2 cellular contexts compared by ENCODE assay signal in the genomic region with DNA sequence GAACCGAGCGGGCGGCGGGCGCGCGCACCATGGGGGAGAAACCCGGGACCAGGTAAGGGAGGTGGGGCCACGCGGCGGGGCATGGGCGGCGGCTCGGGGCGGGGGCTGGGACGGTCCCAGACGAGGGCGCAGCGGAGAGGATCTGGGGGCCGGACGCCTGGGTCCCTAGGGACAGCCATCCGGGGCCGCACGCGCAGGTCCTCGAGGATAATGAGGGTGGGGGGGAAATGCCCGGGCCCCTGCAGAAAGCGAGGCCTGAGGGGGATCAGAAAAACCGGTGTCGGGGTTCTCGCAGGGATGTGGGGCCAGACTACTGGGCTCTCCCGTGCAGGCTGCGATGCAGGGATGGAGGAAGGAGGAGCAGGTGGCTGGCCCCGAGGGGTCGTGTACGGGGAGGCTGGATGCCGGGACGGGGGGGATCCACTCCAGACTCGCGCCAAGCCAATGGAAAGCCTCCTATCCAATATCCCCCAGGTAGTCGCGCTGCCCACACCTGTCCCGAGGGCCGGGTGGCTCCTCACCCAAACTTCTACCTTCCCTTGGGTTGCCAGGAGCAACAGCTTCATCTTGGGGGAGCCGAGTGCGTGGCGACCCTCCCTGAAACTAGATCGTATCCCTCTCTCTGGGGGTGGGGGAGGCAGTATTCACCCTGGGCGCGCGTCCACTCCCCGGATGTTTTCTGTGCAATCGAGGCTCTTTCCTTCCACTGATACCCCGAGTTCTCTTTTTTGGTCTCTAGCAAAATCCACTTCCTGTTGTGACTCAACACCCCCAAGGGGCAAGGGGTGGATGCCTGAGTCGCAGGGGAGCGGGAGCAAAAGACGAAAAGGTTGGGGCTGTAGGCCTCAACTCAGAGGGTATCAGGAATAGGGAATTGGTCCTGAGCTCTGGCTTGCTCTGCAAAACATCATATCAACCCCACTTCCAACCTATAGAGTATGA.
TF ChIP-seq lines count a peak whose summit lies in the region.

No MANE protein-coding gene starts in this region.

TF ChIP-seq in HCT116, 20 proteins besides CTCF, POLR2A, EP300 and RAD21:
- TF ChIP-seq FOSL1 (IDR thresholded peaks at IDR 0.05; ENCODE audit: low read depth) (no peak), POLR2AphosphoS5 (IDR thresholded peaks at IDR 0.05; ENCODE audit: low read depth, low read length) (peak; percentile 71)
- TF ChIP-seq, protein P1, sequence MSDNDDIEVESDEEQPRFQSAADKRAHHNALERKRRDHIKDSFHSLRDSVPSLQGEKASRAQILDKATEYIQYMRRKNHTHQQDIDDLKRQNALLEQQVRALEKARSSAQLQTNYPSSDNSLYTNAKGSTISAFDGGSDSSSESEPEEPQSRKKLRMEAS (IDR thresholded peaks at IDR 0.05) = no peak

TF ChIP-seq in K562, 482 proteins besides CTCF, POLR2A, EP300 and RAD21:
- TF ChIP-seq, protein P2, sequence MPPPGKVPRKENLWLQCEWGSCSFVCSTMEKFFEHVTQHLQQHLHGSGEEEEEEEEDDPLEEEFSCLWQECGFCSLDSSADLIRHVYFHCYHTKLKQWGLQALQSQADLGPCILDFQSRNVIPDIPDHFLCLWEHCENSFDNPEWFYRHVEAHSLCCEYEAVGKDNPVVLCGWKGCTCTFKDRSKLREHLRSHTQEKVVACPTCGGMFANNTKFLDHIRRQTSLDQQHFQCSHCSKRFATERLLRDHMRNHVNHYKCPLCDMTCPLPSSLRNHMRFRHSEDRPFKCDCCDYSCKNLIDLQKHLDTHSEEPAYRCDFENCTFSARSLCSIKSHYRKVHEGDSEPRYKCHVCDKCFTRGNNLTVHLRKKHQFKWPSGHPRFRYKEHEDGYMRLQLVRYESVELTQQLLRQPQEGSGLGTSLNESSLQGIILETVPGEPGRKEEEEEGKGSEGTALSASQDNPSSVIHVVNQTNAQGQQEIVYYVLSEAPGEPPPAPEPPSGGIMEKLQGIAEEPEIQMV (tag; conservative IDR thresholded peaks at IDR 0.05; ENCODE audit: low read depth) = no peak
- no peak for TF ChIP-seq ZNF717 (CRISPR knock-in tag; IDR thresholded peaks at IDR 0.05)
- TF ChIP-seq SFPQ (IDR thresholded peaks at IDR 0.05; ENCODE audit: low read depth, low read length) = no peak
- no peak for TF ChIP-seq BCL6 (CRISPR knock-in tag; IDR thresholded peaks at IDR 0.05)
- TF ChIP-seq SRSF7 (optimal IDR thresholded peaks at IDR 0.05; ENCODE audit: low read depth, low read length) = no peak
- no peak for TF ChIP-seq SAFB2 (IDR thresholded peaks at IDR 0.05; ENCODE audit: borderline replicate concordance, low read depth, low read length, severe bottlenecking)
- no peak for TF ChIP-seq HNRNPK (IDR thresholded peaks at IDR 0.05; ENCODE audit: low read depth, low read length, poor library complexity, severe bottlenecking)
- TF ChIP-seq THRAP3 (IDR thresholded peaks at IDR 0.05; ENCODE audit: borderline replicate concordance) = no peak
- no peak for TF ChIP-seq PTBP1 (IDR thresholded peaks at IDR 0.05; ENCODE audit: low read depth, low read length)
- 0 out of 2 replicates have a peak, but pooled peaks have one; percentile 11 for TF ChIP-seq SPI1 (IDR thresholded peaks at IDR 0.05; ENCODE audit: borderline replicate concordance, low read depth, low read length)
- no peak for TF ChIP-seq CCAR2 (IDR thresholded peaks at IDR 0.05; ENCODE audit: low read depth, low read length)
- no peak for TF ChIP-seq MEF2A (IDR thresholded peaks at IDR 0.05; ENCODE audit: control insufficient read depth, low read depth, low read length)
- TF ChIP-seq, protein P3, sequence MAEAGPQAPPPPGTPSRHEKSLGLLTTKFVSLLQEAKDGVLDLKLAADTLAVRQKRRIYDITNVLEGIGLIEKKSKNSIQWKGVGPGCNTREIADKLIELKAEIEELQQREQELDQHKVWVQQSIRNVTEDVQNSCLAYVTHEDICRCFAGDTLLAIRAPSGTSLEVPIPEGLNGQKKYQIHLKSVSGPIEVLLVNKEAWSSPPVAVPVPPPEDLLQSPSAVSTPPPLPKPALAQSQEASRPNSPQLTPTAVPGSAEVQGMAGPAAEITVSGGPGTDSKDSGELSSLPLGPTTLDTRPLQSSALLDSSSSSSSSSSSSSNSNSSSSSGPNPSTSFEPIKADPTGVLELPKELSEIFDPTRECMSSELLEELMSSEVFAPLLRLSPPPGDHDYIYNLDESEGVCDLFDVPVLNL (CRISPR knock-in tag; IDR thresholded peaks at IDR 0.05; ENCODE audit: low read depth) = no peak
- TF ChIP-seq MLX (CRISPR knock-in tag; conservative IDR thresholded peaks at IDR 0.05) = no peak
- TF ChIP-seq HMGN3 (IDR thresholded peaks at IDR 0.05; ENCODE audit: borderline replicate concordance, extremely low read depth, insufficient read length, low read depth, low read length) = peak; percentile 3
- TF ChIP-seq, protein P4, sequence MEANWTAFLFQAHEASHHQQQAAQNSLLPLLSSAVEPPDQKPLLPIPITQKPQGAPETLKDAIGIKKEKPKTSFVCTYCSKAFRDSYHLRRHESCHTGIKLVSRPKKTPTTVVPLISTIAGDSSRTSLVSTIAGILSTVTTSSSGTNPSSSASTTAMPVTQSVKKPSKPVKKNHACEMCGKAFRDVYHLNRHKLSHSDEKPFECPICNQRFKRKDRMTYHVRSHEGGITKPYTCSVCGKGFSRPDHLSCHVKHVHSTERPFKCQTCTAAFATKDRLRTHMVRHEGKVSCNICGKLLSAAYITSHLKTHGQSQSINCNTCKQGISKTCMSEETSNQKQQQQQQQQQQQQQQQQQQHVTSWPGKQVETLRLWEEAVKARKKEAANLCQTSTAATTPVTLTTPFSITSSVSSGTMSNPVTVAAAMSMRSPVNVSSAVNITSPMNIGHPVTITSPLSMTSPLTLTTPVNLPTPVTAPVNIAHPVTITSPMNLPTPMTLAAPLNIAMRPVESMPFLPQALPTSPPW (CRISPR knock-in tag; IDR thresholded peaks at IDR 0.05) = no peak
- TF ChIP-seq, protein P5, sequence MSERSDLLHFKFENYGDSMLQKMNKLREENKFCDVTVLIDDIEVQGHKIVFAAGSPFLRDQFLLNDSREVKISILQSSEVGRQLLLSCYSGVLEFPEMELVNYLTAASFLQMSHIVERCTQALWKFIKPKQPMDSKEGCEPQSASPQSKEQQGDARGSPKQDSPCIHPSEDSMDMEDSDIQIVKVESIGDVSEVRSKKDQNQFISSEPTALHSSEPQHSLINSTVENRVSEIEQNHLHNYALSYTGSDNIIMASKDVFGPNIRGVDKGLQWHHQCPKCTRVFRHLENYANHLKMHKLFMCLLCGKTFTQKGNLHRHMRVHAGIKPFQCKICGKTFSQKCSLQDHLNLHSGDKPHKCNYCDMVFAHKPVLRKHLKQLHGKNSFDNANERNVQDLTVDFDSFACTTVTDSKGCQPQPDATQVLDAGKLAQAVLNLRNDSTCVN (CRISPR knock-in tag; IDR thresholded peaks at IDR 0.05) = no peak
- TF ChIP-seq MBD2 (IDR thresholded peaks at IDR 0.05; ENCODE audit: borderline replicate concordance, low read depth) = no peak
- TF ChIP-seq USF2 (CRISPR knock-in tag; IDR thresholded peaks at IDR 0.05) = no peak
- no peak for TF ChIP-seq NFATC3 (IDR thresholded peaks at IDR 0.05)
- no peak for TF ChIP-seq PYGO2 (tag; IDR thresholded peaks at IDR 0.05)
- no peak for TF ChIP-seq RBM17 (IDR thresholded peaks at IDR 0.05; ENCODE audit: borderline replicate concordance, low read depth, low read length)
- TF ChIP-seq RBFOX2 (IDR thresholded peaks at IDR 0.05; ENCODE audit: low read depth, low read length) = peak; percentile 5
- no peak for TF ChIP-seq CHCHD3 (CRISPR knock-in tag; IDR thresholded peaks at IDR 0.05)
- no peak for TF ChIP-seq HLTF (IDR thresholded peaks at IDR 0.05)
- no peak for TF ChIP-seq LEF1 (IDR thresholded peaks at IDR 0.05)
- 0 out of 2 replicates have a peak, but pooled peaks have one; percentile 21 for TF ChIP-seq ZBTB40 (IDR thresholded peaks at IDR 0.05)
- no peak for TF ChIP-seq ZBTB40 (CRISPR knock-in tag; IDR thresholded peaks at IDR 0.05)
